In genomic region chr9:13443380-13444271, GRCh38 we compare ENCODE assay signal across 10 cellular contexts.
DNase-seq lines count a peak whose midpoint lies in the region; ATAC-seq lines count a peak whose summit lies in the region.
"Had no signal": no experiment of that assay in that cellular context is flagged by ENCODE, and none has a peak within 500 bp of the region (broad histone marks: within the 10 kb centered on the region; RNA-seq: fewer than 3 reads in every experiment).

No MANE protein-coding gene starts in this region.

- no peak for ATAC-seq in activated CD8-positive, alpha-beta memory T cell treated with anti-CD3 and anti-CD28 coated beads, Interleukin-2, amount 10 ng/mL, durations not matched to agents 7 days and 5 days
- ATAC-seq in stimulated activated effector memory CD8-positive, alpha-beta T cell treated with anti-CD3 and anti-CD28 coated beads, Interleukin-12 subunit alpha, Interleukin-12 subunit beta, amount 100 ng/mL, for 72 hours, result no peak

- CTCF ChIA-PET in activated CD8-positive, alpha-beta memory T cell treated with anti-CD3 and anti-CD28 coated beads, Interleukin-2, amount 10 ng/mL, durations not matched to agents 7 days and 5 days (lab: Charles Lee), result no interaction called here

- no peak overlapping the region for H3K27ac Mint-ChIP-seq in activated CD8-positive, alpha-beta memory T cell treated with anti-CD3 and anti-CD28 coated beads, Interleukin-2, amount 10 ng/mL, durations not matched to agents 7 days and 5 days
- H3K27ac Mint-ChIP-seq in stimulated activated effector memory CD8-positive, alpha-beta T cell treated with anti-CD3 and anti-CD28 coated beads, Interleukin-12 subunit alpha, Interleukin-12 subunit beta, amount 100 ng/mL, for 72 hours, result no peak overlapping the region

- no peaks in the 10 kb centered on the region for H3K36me3 Mint-ChIP-seq in activated CD8-positive, alpha-beta memory T cell treated with anti-CD3 and anti-CD28 coated beads, Interleukin-2, amount 10 ng/mL, durations not matched to agents 7 days and 5 days
- no peaks in the 10 kb centered on the region for H3K36me3 Mint-ChIP-seq in stimulated activated effector memory CD8-positive, alpha-beta T cell treated with anti-CD3 and anti-CD28 coated beads, Interleukin-12 subunit alpha, Interleukin-12 subunit beta, amount 100 ng/mL, for 72 hours

- no peaks in the 10 kb centered on the region for H3K9me3 Mint-ChIP-seq in activated CD8-positive, alpha-beta memory T cell treated with anti-CD3 and anti-CD28 coated beads, Interleukin-2, amount 10 ng/mL, durations not matched to agents 7 days and 5 days (ENCODE audit: low read depth)
- H3K9me3 Mint-ChIP-seq in stimulated activated effector memory CD8-positive, alpha-beta T cell treated with anti-CD3 and anti-CD28 coated beads, Interleukin-12 subunit alpha, Interleukin-12 subunit beta, amount 100 ng/mL, for 72 hours, result peaks cover 3% of the 10 kb centered on the region

- H3K4me3 Mint-ChIP-seq in activated CD8-positive, alpha-beta memory T cell treated with anti-CD3 and anti-CD28 coated beads, Interleukin-2, amount 10 ng/mL, durations not matched to agents 7 days and 5 days, result no peak overlapping the region
- H3K4me3 Mint-ChIP-seq in stimulated activated effector memory CD8-positive, alpha-beta T cell treated with anti-CD3 and anti-CD28 coated beads, Interleukin-12 subunit alpha, Interleukin-12 subunit beta, amount 100 ng/mL, for 72 hours, result no peak overlapping the region
- H3K4me3 Mint-ChIP-seq: central memory CD8-positive, alpha-beta T cell had no signal

- DNase-seq in NCI-H2227 (lab: John Stamatoyannopoulos, UW; ENCODE audit: unreplicated experiment) (peak; percentile 5), NCI-H2227 treated with DMSO at 0.1 percent for 48 hours (lab: John Stamatoyannopoulos, UW) (no peak), midbrain (lab: John Stamatoyannopoulos, UW) (peak; percentile 69), mesenteric fat pad (ENCODE audit: low spot score) (no peak), A172 (ENCODE audit: low spot score) (no peak)
- DNase-seq in activated CD8-positive, alpha-beta memory T cell treated with anti-CD3 and anti-CD28 coated beads, Interleukin-2, amount 10 ng/mL, durations not matched to agents 7 days and 5 days, result no peak
- no peak for DNase-seq in stimulated activated effector memory CD8-positive, alpha-beta T cell treated with anti-CD3 and anti-CD28 coated beads, Interleukin-12 subunit alpha, Interleukin-12 subunit beta, amount 100 ng/mL, for 72 hours (ENCODE audit: low spot score in 2 of 2)
- DNase-seq: DMS79 treated with DMSO at 0.1 percent for 48 hours had no signal

- peak overlapping the region; percentile 85 for H3K27ac ChIP-seq in cingulate gyrus (ENCODE audit: low read depth, low read length)

- no peaks in the 10 kb centered on the region for H3K27me3 Mint-ChIP-seq in activated CD8-positive, alpha-beta memory T cell treated with anti-CD3 and anti-CD28 coated beads, Interleukin-2, amount 10 ng/mL, durations not matched to agents 7 days and 5 days
- H3K27me3 Mint-ChIP-seq: central memory CD8-positive, alpha-beta T cell had no signal

- H3K4me1 Mint-ChIP-seq in activated CD8-positive, alpha-beta memory T cell treated with anti-CD3 and anti-CD28 coated beads, Interleukin-2, amount 10 ng/mL, durations not matched to agents 7 days and 5 days, result no peaks in the 10 kb centered on the region
- H3K4me1 Mint-ChIP-seq in stimulated activated effector memory CD8-positive, alpha-beta T cell treated with anti-CD3 and anti-CD28 coated beads, Interleukin-12 subunit alpha, Interleukin-12 subunit beta, amount 100 ng/mL, for 72 hours, result no peaks in the 10 kb centered on the region
- H3K4me1 Mint-ChIP-seq: central memory CD8-positive, alpha-beta T cell had no signal

Comparison
In these comparisons a context has a peak if more than half of its experiments do, and no peak if none do; other contexts are left out.
1. DNase-seq: peak in NCI-H2227 (single experiment) and midbrain (single experiment); none in NCI-H2227 treated with DMSO at 0.1 percent for 48 hours (single experiment), mesenteric fat pad (single experiment), activated CD8-positive, alpha-beta memory T cell treated with anti-CD3 and anti-CD28 coated beads, Interleukin-2, amount 10 ng/mL, durations not matched to agents 7 days and 5 days (single experiment), A172 (single experiment) and stimulated activated effector memory CD8-positive, alpha-beta T cell treated with anti-CD3 and anti-CD28 coated beads, Interleukin-12 subunit alpha, Interleukin-12 subunit beta, amount 100 ng/mL, for 72 hours (0 of 2).